ENCODE assay signal across 1 cellular context in genomic region chr10:3890602-3891352, GRCh38.
TF ChIP-seq lines count a peak whose summit lies in the region.

No MANE protein-coding gene starts in this region.

TF ChIP-seq in K562, 482 proteins besides CTCF, POLR2A, EP300 and RAD21 (continued from another document and continues in another):
- TF ChIP-seq ZNF318 (IDR thresholded peaks at IDR 0.05; ENCODE audit: borderline replicate concordance in 1 of 2, low read depth in 1 of 2) (no peak), TCF7L2 (IDR thresholded peaks at IDR 0.05; ENCODE audit: low read depth, low read length) (no peak), ELF1 (tag; IDR thresholded peaks at IDR 0.05) (peak; percentile 76), ZKSCAN1 (IDR thresholded peaks at IDR 0.05; ENCODE audit: low read depth, low read length) (no peak), ZNF551 (CRISPR knock-in tag; IDR thresholded peaks at IDR 0.05) (no peak), GTF2A2 (tag; IDR thresholded peaks at IDR 0.05) (peak; percentile 97), NBN (IDR thresholded peaks at IDR 0.05; ENCODE audit: low read depth) (no peak), PRMT5 (CRISPR knock-in tag; IDR thresholded peaks at IDR 0.05) (no peak), DEAF1 (CRISPR knock-in tag; IDR thresholded peaks at IDR 0.05) (peak; percentile 65), CREB5 (CRISPR knock-in tag; IDR thresholded peaks at IDR 0.05) (peak; percentile 97), MTF1 (CRISPR knock-in tag; IDR thresholded peaks at IDR 0.05; ENCODE audit: borderline replicate concordance) (peak; percentile 92), TCFL5 (CRISPR knock-in tag; conservative IDR thresholded peaks at IDR 0.05) (peak; percentile 95), ZNF444 (CRISPR knock-in tag; IDR thresholded peaks at IDR 0.05) (peak; percentile 91), ZNF436 (CRISPR knock-in tag; IDR thresholded peaks at IDR 0.05) (no peak), RERE (CRISPR knock-in tag; IDR thresholded peaks at IDR 0.05; ENCODE audit: borderline replicate concordance) (no peak), THRB (CRISPR knock-in tag; conservative IDR thresholded peaks at IDR 0.05) (peak; percentile 94), ELK1 (CRISPR knock-in tag; IDR thresholded peaks at IDR 0.05) (no peak), SRSF3 (IDR thresholded peaks at IDR 0.05; ENCODE audit: insufficient read depth, low read length) (no peak), ETV5 (CRISPR knock-in tag; IDR thresholded peaks at IDR 0.05; ENCODE audit: low read depth) (peak; percentile 63; the same call in 1 of the 2 replicates), SMAD2 (IDR thresholded peaks at IDR 0.05; ENCODE audit: low read depth, low read length) (no peak), HBP1 (CRISPR knock-in tag; IDR thresholded peaks at IDR 0.05) (peak; percentile 89; the same call in 1 of the 2 replicates), SNIP1 (IDR thresholded peaks at IDR 0.05; ENCODE audit: low read depth) (no peak), JUND (IDR thresholded peaks at IDR 0.05; ENCODE audit: borderline replicate concordance, low read depth, low read length) (peak; percentile 49; the same call in 1 of the 2 replicates), JUND (tag; IDR thresholded peaks at IDR 0.05; ENCODE audit: borderline replicate concordance, low read depth, low read length) (peak; percentile 83; the same call in 2 of the 3 replicates), ATF4 (CRISPR knock-in tag; IDR thresholded peaks at IDR 0.05) (peak; percentile 90), ATF6 (CRISPR knock-in tag; IDR thresholded peaks at IDR 0.05) (no peak), MNT (conservative IDR thresholded peaks at IDR 0.05) (peak; percentile 28 to 41; a peak in 1 of 4 replicates)
